In the genomic region with DNA sequence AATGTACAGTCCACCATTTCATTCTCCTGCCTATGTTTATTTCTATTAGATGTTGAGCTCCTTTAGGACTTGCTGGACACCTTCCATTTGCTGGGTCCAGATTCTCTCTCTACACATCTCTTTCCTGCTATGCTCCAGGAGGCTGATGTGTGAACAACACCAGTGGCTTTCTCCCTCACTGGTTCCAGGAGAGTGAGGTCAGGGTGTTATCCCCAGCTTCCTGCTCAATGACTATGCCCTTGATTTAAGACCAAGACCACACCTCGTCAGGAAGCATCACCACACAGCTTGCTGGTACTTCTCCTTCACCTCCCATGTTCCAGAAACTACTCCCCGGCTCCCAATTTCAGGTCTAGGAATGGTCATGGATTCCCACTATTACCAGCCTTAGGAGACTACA, we compare ENCODE assay signal across 14 cellular contexts.
"Had no signal": no experiment of that assay in that cellular context is flagged by ENCODE, and none has a peak within 500 bp of the region (broad histone marks: within the 10 kb centered on the region; RNA-seq: fewer than 3 reads in every experiment).

No MANE protein-coding gene starts in this region.

- H3K9me3 ChIP-seq: esophagus squamous epithelium, heart left ventricle, left lung, ovary, uterus had no signal

- H3K36me3 ChIP-seq: esophagus squamous epithelium, heart left ventricle, left lung, neural progenitor cell, ovary, uterus had no signal

- H3K27me3 ChIP-seq: esophagus squamous epithelium, foreskin keratinocyte, left lung, neural progenitor cell, ovary, uterus had no signal

- H3K27ac Mint-ChIP-seq: neural progenitor cell had no signal

- FAIRE-seq: islet of Langerhans had no signal

- H3K4me1 Mint-ChIP-seq: neural progenitor cell had no signal

- ATAC-seq: heart left ventricle, left lung had no signal

- DNase-seq: activated CD4-positive, alpha-beta T cell treated with anti-CD3 and anti-CD28 coated beads for 1 hour; activated T-cell treated with anti-CD3 and anti-CD28 coated beads, Interleukin-2, amount 50 U/mL, for 4 hours; anterior cingulate cortex; esophagus squamous epithelium; heart left ventricle; left lung; ovary; SIG-M5; stimulated activated CD4-positive, alpha-beta T cell treated with anti-CD3 and anti-CD28 coated beads, Interleukin-12 subunit alpha, Interleukin-12 subunit beta, amount 100 ng/mL, for 4 hours; T1000; uterus had no signal

- H3K4me3 ChIP-seq: esophagus squamous epithelium, heart left ventricle, left lung, neural progenitor cell, ovary, uterus had no signal

- H3K4me3 Mint-ChIP-seq: activated T-cell treated with anti-CD3 and anti-CD28 coated beads, Interleukin-2, amount 50 U/mL, for 4 hours; neural progenitor cell had no signal

- H3K36me3 Mint-ChIP-seq: neural progenitor cell had no signal
